In the genomic region with DNA sequence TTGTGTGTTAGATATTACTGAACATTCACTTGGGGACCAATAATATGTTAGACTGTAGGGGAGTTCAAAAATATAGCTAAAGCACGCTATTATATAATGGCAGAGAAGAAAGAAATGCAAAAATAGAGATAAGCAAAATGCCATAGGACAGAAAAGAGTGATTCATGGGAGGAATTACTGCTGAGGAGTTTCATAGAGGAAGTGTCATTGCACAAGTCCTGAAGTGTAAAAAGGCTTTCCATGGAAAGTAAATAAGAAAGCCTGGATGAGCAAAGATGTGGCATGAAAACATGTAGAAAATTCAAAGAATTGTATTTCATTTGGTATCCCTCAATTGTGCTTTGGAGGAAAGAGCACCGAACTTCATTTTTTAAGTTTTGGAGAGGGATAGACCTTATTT, we compare ENCODE assay signal across 17 cellular contexts. TPM values are rescaled to one million over a fixed set of nuclear protein-coding genes. Genes with fewer than 3 reads are reported as not detected.
DNase-seq lines count a peak whose midpoint lies in the region; ATAC-seq, FAIRE-seq and TF ChIP-seq lines count a peak whose summit lies in the region.
"Had no signal": no experiment of that assay in that cellular context is flagged by ENCODE, and none has a peak within 500 bp of the region (broad histone marks: within the 10 kb centered on the region; RNA-seq: fewer than 3 reads in every experiment).

No MANE protein-coding gene starts in this region.

- ATAC-seq in WTC11 (no peak), HG02763 (IDR thresholded peaks at IDR 0.05; ENCODE audit: unreplicated experiment) (no peak)
- ATAC-seq in naive thymus-derived CD4-positive, alpha-beta T cell, result no peak

- DNase-seq in KBM-7 (peak; percentile 24), WTC11 (ENCODE audit: low spot score) (no peak), fibroblast of the aortic adventitia (ENCODE audit: low read depth) (peak; percentile 57), HTR-8/SVneo (ENCODE audit: insufficient read length, low spot score) (no peak), SW480 (ENCODE audit: low spot score) (no peak)
- DNase-seq in naive thymus-derived CD4-positive, alpha-beta T cell, result no peak
- DNase-seq: activated CD4-positive, alpha-beta T cell treated with anti-CD3 and anti-CD28 coated beads for 48 hours; activated naive CD4-positive, alpha-beta T cell treated with Interleukin-2 at 50 U/mL for 16 hours; NCI-H1092; NCI-H2107; NCI-H82; posterior cingulate gyrus had no signal

- H3K27ac ChIP-seq in BLaER1 treated with 17β-estradiol and CSF1 and Interleukin-3, amounts not matched to agents 10 nM and 100 nM, result peak overlapping the region in 10 of 11 experiments; percentile 22 to 69 (median 58); a peak in 17 of 22 replicates
- H3K27ac ChIP-seq in naive thymus-derived CD4-positive, alpha-beta T cell (ENCODE audit: low read depth, low read length), result no peak overlapping the region
- H3K27ac ChIP-seq: ascending aorta, skin epidermis had no signal

- H3K4me2 ChIP-seq in BLaER1 treated with 17β-estradiol and CSF1 and Interleukin-3, amounts not matched to agents 10 nM and 100 nM, result peak overlapping the region in 8 of 11 experiments; percentile 6 to 82 (median 68); a peak in 16 of 22 replicates

- H3K27ac Mint-ChIP-seq in WTC11, result peak overlapping the region; percentile 9; the same call in 1 of the 2 replicates
- no peak overlapping the region for H3K27ac Mint-ChIP-seq in naive thymus-derived CD4-positive, alpha-beta T cell

- CTCF ChIA-PET in WTC11 (lab: Charles Lee), result interaction anchor here (0.6 to 4.7 kb wide), 6 partner anchors 15 to 428 kb away, joined by 3 to 37 read pairs (median 5); a partner anchor contains a TSS
- CTCF ChIA-PET in naive thymus-derived CD4-positive, alpha-beta T cell (lab: Charles Lee), result interaction anchor here (0.7 to 5.8 kb wide), 14 partner anchors 9 to 306 kb away, joined by 3 to 48 read pairs (median 4); a partner anchor contains a TSS

- no peaks in the 10 kb centered on the region for H3K27me3 Mint-ChIP-seq in WTC11 (ENCODE audit: low read depth)
- no peaks in the 10 kb centered on the region for H3K27me3 Mint-ChIP-seq in naive thymus-derived CD4-positive, alpha-beta T cell

- intact Hi-C loops in naive thymus-derived CD4-positive, alpha-beta T cell (cut with micrococcal nuclease), result loop anchor here (1.0 to 5.0 kb wide), 8 partner anchors 13 to 837 kb away; a partner anchor contains a TSS

- H3K4me1 ChIP-seq in BLaER1 treated with 17β-estradiol and CSF1 and Interleukin-3, amounts not matched to agents 10 nM and 100 nM, result peaks cover 12 to 37% (median 26%) of the 10 kb centered on the region in 10 experiments; a peak in 19 of 20 replicates
- H3K4me1 ChIP-seq in naive thymus-derived CD4-positive, alpha-beta T cell (ENCODE audit: control insufficient read depth in 2 of 2, insufficient read depth in 2 of 2, low read length in 2 of 2), result no peaks in the 10 kb centered on the region
- H3K4me1 ChIP-seq: ascending aorta had no signal

- peaks cover 17% of the 10 kb centered on the region for H3K4me1 Mint-ChIP-seq in WTC11
- peaks cover 0 to 5% (median 0%) of the 10 kb centered on the region in 7 donors for H3K4me1 Mint-ChIP-seq in naive thymus-derived CD4-positive, alpha-beta T cell

- H3K4me3 Mint-ChIP-seq in WTC11, result no peak overlapping the region
- no peak overlapping the region for H3K4me3 Mint-ChIP-seq in naive thymus-derived CD4-positive, alpha-beta T cell

- FAIRE-seq in HTR-8/SVneo (lab: Jason Lieb, UNC), result no peak

- in situ Hi-C loops in KBM-7 (cut with MboI; ENCODE audit: low pct_unique_long_range_greater_than_20kb, low sequenced_read_pairs), result loop anchor here (10.0 kb wide), 1 partner anchor 95 kb away; no protein-coding TSS in a partner anchor

- no peak overlapping the region for H3K4me3 ChIP-seq in BLaER1 treated with 17β-estradiol and CSF1 and Interleukin-3, amounts not matched to agents 10 nM and 100 nM
- H3K4me3 ChIP-seq in fibroblast of the aortic adventitia (ENCODE audit: low read depth, low read length), result no peak overlapping the region
- no peak overlapping the region for H3K4me3 ChIP-seq in naive thymus-derived CD4-positive, alpha-beta T cell (ENCODE audit: low read length)
- H3K4me3 ChIP-seq: ascending aorta, lung, skin epidermis had no signal

- H3K36me3 Mint-ChIP-seq in WTC11, result peaks cover 7% of the 10 kb centered on the region; the same call in 1 of the 2 replicates
- peaks cover 0 to 16% (median 5%) of the 10 kb centered on the region in 5 donors for H3K36me3 Mint-ChIP-seq in naive thymus-derived CD4-positive, alpha-beta T cell

- 0 out of 22 replicates have a peak, but pooled peaks cover 0 to 11% (median 0%) of the 10 kb centered on the region in 11 experiments for H4K20me1 ChIP-seq in BLaER1 treated with 17β-estradiol and CSF1 and Interleukin-3, amounts not matched to agents 10 nM and 100 nM

- H3K9ac ChIP-seq in BLaER1 treated with 17β-estradiol and CSF1 and Interleukin-3, amounts not matched to agents 10 nM and 100 nM, result peak overlapping the region in 4 of 11 experiments; percentile 8 to 48 (median 44); a peak in 4 of 22 replicates

- no peaks in the 10 kb centered on the region for H3K27me3 ChIP-seq in BLaER1 treated with 17β-estradiol and CSF1 and Interleukin-3, amounts not matched to agents 10 nM and 100 nM
- H3K27me3 ChIP-seq in naive thymus-derived CD4-positive, alpha-beta T cell (ENCODE audit: control insufficient read depth in 2 of 2, insufficient read depth in 2 of 2, low read length in 2 of 2), result no peaks in the 10 kb centered on the region
- H3K27me3 ChIP-seq: ascending aorta had no signal

- TF ChIP-seq CTCF in WTC11 (IDR thresholded peaks at IDR 0.05) (no peak), fibroblast of the aortic adventitia (IDR thresholded peaks at IDR 0.05; ENCODE audit: insufficient read depth, low read length) (no peak)

- H3K9me3 Mint-ChIP-seq in WTC11, result no peaks in the 10 kb centered on the region
- H3K9me3 Mint-ChIP-seq in naive thymus-derived CD4-positive, alpha-beta T cell, result no peaks in the 10 kb centered on the region

- peaks cover 37 to 97% (median 70%) of the 10 kb centered on the region in 11 experiments for H3K36me3 ChIP-seq in BLaER1 treated with 17β-estradiol and CSF1 and Interleukin-3, amounts not matched to agents 10 nM and 100 nM
- peaks cover 0 to 13% (median 7%) of the 10 kb centered on the region in 3 experiments for H3K36me3 ChIP-seq in naive thymus-derived CD4-positive, alpha-beta T cell (ENCODE audit: control insufficient read depth in 2 of 3, insufficient read depth in 3 of 3, low read length in 3 of 3)

- POLR2A ChIA-PET in WTC11 (lab: Charles Lee), result interaction anchor here (0.8 kb wide), 1 partner anchor 15 kb away, joined by 4 read pairs; a partner anchor contains a TSS
- POLR2A ChIA-PET in naive thymus-derived CD4-positive, alpha-beta T cell (lab: Charles Lee), result interaction anchor here (1.6 kb wide), 1 partner anchor 14 kb away, joined by 4 read pairs; no protein-coding TSS in a partner anchor

- H3K9me3 ChIP-seq in BLaER1 treated with 17β-estradiol and CSF1 and Interleukin-3, amounts not matched to agents 10 nM and 100 nM (replicated peaks in 1 of 11), result no peaks in the 10 kb centered on the region
- no peaks in the 10 kb centered on the region for H3K9me3 ChIP-seq in naive thymus-derived CD4-positive, alpha-beta T cell (ENCODE audit: control insufficient read depth in 2 of 3, low read length in 3 of 3)
- H3K9me3 ChIP-seq: ascending aorta had no signal

TF ChIP-seq in WTC11, 78 proteins besides CTCF, POLR2A, EP300 and RAD21 (continues in another document):
- TF ChIP-seq, protein P1, sequence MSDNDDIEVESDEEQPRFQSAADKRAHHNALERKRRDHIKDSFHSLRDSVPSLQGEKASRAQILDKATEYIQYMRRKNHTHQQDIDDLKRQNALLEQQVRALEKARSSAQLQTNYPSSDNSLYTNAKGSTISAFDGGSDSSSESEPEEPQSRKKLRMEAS (CRISPR knock-in tag; IDR thresholded peaks at IDR 0.05), result no peak
- TF ChIP-seq, protein P2, sequence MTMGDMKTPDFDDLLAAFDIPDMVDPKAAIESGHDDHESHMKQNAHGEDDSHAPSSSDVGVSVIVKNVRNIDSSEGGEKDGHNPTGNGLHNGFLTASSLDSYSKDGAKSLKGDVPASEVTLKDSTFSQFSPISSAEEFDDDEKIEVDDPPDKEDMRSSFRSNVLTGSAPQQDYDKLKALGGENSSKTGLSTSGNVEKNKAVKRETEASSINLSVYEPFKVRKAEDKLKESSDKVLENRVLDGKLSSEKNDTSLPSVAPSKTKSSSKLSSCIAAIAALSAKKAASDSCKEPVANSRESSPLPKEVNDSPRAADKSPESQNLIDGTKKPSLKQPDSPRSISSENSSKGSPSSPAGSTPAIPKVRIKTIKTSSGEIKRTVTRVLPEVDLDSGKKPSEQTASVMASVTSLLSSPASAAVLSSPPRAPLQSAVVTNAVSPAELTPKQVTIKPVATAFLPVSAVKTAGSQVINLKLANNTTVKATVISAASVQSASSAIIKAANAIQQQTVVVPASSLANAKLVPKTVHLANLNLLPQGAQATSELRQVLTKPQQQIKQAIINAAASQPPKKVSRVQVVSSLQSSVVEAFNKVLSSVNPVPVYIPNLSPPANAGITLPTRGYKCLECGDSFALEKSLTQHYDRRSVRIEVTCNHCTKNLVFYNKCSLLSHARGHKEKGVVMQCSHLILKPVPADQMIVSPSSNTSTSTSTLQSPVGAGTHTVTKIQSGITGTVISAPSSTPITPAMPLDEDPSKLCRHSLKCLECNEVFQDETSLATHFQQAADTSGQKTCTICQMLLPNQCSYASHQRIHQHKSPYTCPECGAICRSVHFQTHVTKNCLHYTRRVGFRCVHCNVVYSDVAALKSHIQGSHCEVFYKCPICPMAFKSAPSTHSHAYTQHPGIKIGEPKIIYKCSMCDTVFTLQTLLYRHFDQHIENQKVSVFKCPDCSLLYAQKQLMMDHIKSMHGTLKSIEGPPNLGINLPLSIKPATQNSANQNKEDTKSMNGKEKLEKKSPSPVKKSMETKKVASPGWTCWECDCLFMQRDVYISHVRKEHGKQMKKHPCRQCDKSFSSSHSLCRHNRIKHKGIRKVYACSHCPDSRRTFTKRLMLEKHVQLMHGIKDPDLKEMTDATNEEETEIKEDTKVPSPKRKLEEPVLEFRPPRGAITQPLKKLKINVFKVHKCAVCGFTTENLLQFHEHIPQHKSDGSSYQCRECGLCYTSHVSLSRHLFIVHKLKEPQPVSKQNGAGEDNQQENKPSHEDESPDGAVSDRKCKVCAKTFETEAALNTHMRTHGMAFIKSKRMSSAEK (CRISPR knock-in tag; IDR thresholded peaks at IDR 0.05; ENCODE audit: borderline replicate concordance), result no peak
- no peak for TF ChIP-seq CREM (CRISPR knock-in tag; IDR thresholded peaks at IDR 0.05)
- TF ChIP-seq ZNF317 (CRISPR knock-in tag; IDR thresholded peaks at IDR 0.05; ENCODE audit: borderline replicate concordance, low read depth), result no peak

RNA-seq across cellular contexts. Expression of a gene that starts 14.5 kb away (rescaled TPM):
- total RNA-seq in WTC11 (2021) (279 to 294 TPM (median 288 TPM) in 3 replicates), fibroblast of the aortic adventitia (ENCODE audit: low replicate concordance) (23.5 and 113 TPM in 2 replicates)
- total RNA-seq in naive thymus-derived CD4-positive, alpha-beta T cell, result 100 to 1,000 TPM in 3 of 5 experiments, 10 to 100 TPM in 2; 89.3 to 542 (median 106) TPM
- polyA plus RNA-seq in naive thymus-derived CD4-positive, alpha-beta T cell, result 100 to 1,000 TPM; 154 to 232 TPM

RNA-seq across cellular contexts. Expression of a gene that starts 51.1 kb away (rescaled TPM):
- total RNA-seq in WTC11 (2021) (20.0 to 21.1 TPM (median 20.0 TPM) in 3 replicates), fibroblast of the aortic adventitia (ENCODE audit: low replicate concordance) (14.0 and 21.4 TPM in 2 replicates)
- total RNA-seq in naive thymus-derived CD4-positive, alpha-beta T cell, result 10 to 100 TPM in 1 of 5 experiments, 1 to 10 TPM in 3, under 1 TPM in 1; 0.48 to 27.4 (median 1.1) TPM
- 1 to 10 TPM in 1 of 2 donors, under 1 TPM in 1; 0.89 to 2.6 TPM for polyA plus RNA-seq in naive thymus-derived CD4-positive, alpha-beta T cell

Comparison
In these comparisons a context has a peak if more than half of its experiments do, and no peak if none do; other contexts are left out.
1. DNase-seq: peak in KBM-7 (single experiment) and fibroblast of the aortic adventitia (single experiment); none in WTC11 (single experiment), HTR-8/SVneo (single experiment), SW480 (single experiment) and naive thymus-derived CD4-positive, alpha-beta T cell (0 of 9).